ENCODE assay signal across 9 cellular contexts in genomic region chr19:10762656-10763055, GRCh38. TPM values are rescaled to one million over a fixed set of nuclear protein-coding genes. Genes with fewer than 3 reads are reported as not detected.
DNase-seq lines count a peak whose midpoint lies in the region; TF ChIP-seq lines count a peak whose summit lies in the region.
"Had no signal": no experiment of that assay in that cellular context is flagged by ENCODE, and none has a peak within 500 bp of the region (broad histone marks: within the 10 kb centered on the region; RNA-seq: fewer than 3 reads in every experiment).

No MANE protein-coding gene starts in this region.

- peak; percentile 19 for DNase-seq in activated naive CD4-positive, alpha-beta T cell treated with Interleukin-2 at 50 U/mL for 16 hours
- DNase-seq in activated naive CD4-positive, alpha-beta T cell treated with anti-CD3 and anti-CD28 coated beads, Interleukin-2, amount 50 U/mL, for 16 hours, result no peak
- DNase-seq in activated effector memory CD4-positive, alpha-beta T cell treated with anti-CD3 and anti-CD28 coated beads, Interleukin-2, amount 50 U/mL, for 16 hours, result peak; percentile 68
- DNase-seq in transverse colon (peak; percentile 81), SIG-M5 (lab: John Stamatoyannopoulos, UW) (no peak), NCI-H524 (lab: John Stamatoyannopoulos, UW) (no peak), GM19238 (ENCODE audit: insufficient read length, low spot score) (no peak)

- H3K27ac ChIP-seq in layer of hippocampus (ENCODE audit: low read depth, low read length), result peak overlapping the region; percentile 77
- H3K27ac ChIP-seq in transverse colon, result peak overlapping the region; percentile 83 to 93 (median 87)

- H3K4me1 ChIP-seq in transverse colon, result peaks cover 62 to 90% (median 84%) of the 10 kb centered on the region in 4 donors
- H3K4me1 ChIP-seq: HAP-1 had no signal

- H3K9me3 ChIP-seq in transverse colon, result no peaks in the 10 kb centered on the region
- H3K9me3 ChIP-seq: HAP-1 had no signal

- TF ChIP-seq POLR2A in transverse colon (IDR thresholded peaks at IDR 0.05), result no peak

- no peak for TF ChIP-seq CTCF in transverse colon (IDR thresholded peaks at IDR 0.05)

- H3K27me3 ChIP-seq in layer of hippocampus (ENCODE audit: control insufficient read depth, insufficient read depth, low read length) (no peaks in the 10 kb centered on the region), transverse colon (no peaks in the 10 kb centered on the region)

- H3K4me3 ChIP-seq in transverse colon, result no peak overlapping the region
- H3K4me3 ChIP-seq: HAP-1 had no signal

- WGBS in transverse colon (ENCODE audit: low coverage in 1 of 2), 2 donors, result 75% methylated on average over 1 of the region's 1 CpG; no CpG with 5 or more reads in 1 of the 2 donors

- H3K36me3 ChIP-seq in transverse colon, result peaks cover 0 to 7% (median 0%) of the 10 kb centered on the region in 4 donors

- intact Hi-C loops in transverse colon (cut with DNase I; ENCODE audit: low total_unique reads), result no loop called here

- TF ChIP-seq EP300 in transverse colon (IDR thresholded peaks at IDR 0.05; ENCODE audit: low read depth), result no peak

- in situ Hi-C loops in transverse colon (cut with MboI; ENCODE audit: low pct_ligation_motif_present in 1 of 4, low pct_unique_long_range_greater_than_20kb in 1 of 4, low sequenced_read_pairs in 3 of 4), result loop anchor here in 1 of 4 donors (10.0 kb wide), 1 partner anchor 48 kb away; the partner anchor contains the start of gene DNM2

RNA-seq across cellular contexts. Expression of gene DNM2, which starts 44.8 kb away (rescaled TPM):
- total RNA-seq in transverse colon, result 1,000 to 10,000 TPM in 1 of 4 donors, 100 to 1,000 TPM in 3; 469 to 1,152 (median 585) TPM

Comparison
In these comparisons a context has a peak if more than half of its experiments do, and no peak if none do; other contexts are left out.
1. DNase-seq: peak in activated naive CD4-positive, alpha-beta T cell treated with Interleukin-2 at 50 U/mL for 16 hours (single experiment), activated effector memory CD4-positive, alpha-beta T cell treated with anti-CD3 and anti-CD28 coated beads, Interleukin-2, amount 50 U/mL, for 16 hours (single experiment) and transverse colon (single experiment); none in activated naive CD4-positive, alpha-beta T cell treated with anti-CD3 and anti-CD28 coated beads, Interleukin-2, amount 50 U/mL, for 16 hours (single experiment), SIG-M5 (single experiment), NCI-H524 (0 of 2) and GM19238 (single experiment).